Comparison of ENCODE assay signal across 8 cellular contexts in the genomic region with DNA sequence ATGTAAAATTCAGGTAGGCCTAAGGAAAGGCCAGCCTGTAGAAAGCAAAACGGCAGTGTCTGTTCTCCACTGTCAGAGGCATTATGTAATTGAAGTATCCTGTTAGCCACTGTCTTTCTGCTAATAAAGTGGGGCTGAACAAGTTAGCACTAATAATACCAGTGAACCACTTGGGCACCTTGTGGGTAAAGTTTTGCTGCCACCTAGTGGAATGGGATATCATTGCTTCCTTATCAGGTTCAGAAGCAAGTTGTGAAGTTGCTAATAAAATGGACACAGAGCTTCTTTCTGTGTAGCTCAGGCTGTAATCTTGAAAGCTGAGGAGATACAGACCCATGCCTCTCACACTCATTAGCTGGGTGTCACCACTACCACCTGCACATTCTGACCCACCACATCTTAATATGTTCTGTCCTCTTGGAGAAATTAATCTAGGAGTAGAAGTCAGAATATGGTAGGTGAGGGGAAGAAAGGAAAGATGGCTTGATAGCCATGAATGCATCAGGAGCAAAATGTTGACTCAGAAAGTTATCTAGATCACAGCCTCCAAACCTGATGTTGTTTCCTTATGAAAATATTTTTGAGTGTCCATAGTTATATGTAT.
DNase-seq lines count a peak whose midpoint lies in the region; FAIRE-seq and TF ChIP-seq lines count a peak whose summit lies in the region.

No MANE protein-coding gene starts in this region.

- peak; percentile 92 for FAIRE-seq in G401.6 (lab: Jason Lieb, UNC)

- H3K9me3 ChIP-seq in SK-N-MC (ENCODE audit: low read depth, low read length): no peaks in the 10 kb centered on the region

- DNase-seq in H4 (ENCODE audit: low spot score): peak; percentile 88
- DNase-seq in NCI-H1092 treated with DMSO at 0.1 percent for 48 hours (lab: John Stamatoyannopoulos, UW): peak; percentile 80
- DNase-seq in SK-N-MC (ENCODE audit: low read depth, low spot score): peak; percentile 83
- peak; percentile 89 for DNase-seq in cardiac fibroblast (ENCODE audit: low read depth in 2 of 2)
- DNase-seq in kidney epithelial cell (ENCODE audit: low read depth): peak; percentile 35
- peak; percentile 14 to 22 for DNase-seq in stimulated activated CD8-positive, alpha-beta memory T cell treated with anti-CD3 and anti-CD28 coated beads, Interleukin-4, amount 100 ng/mL, for 1 hour (ENCODE audit: low read depth in 2 of 2, low spot score in 1 of 2)
- DNase-seq in activated CD8-positive, alpha-beta memory T cell treated with anti-CD3 and anti-CD28 coated beads, Interleukin-2, amount 50 U/mL, for 48 hours: no peak

- H3K4me3 ChIP-seq in SK-N-MC: no peak overlapping the region
- H3K4me3 ChIP-seq in cardiac fibroblast (replicated peaks in 1 of 2; ENCODE audit: low read depth in 2 of 2, low read length in 2 of 2): no peak overlapping the region
- no peak overlapping the region for H3K4me3 ChIP-seq in kidney epithelial cell (ENCODE audit: low read depth, low read length)

- TF ChIP-seq CTCF in cardiac fibroblast (IDR thresholded peaks at IDR 0.05; ENCODE audit: low read depth, low read length): peak; percentile 81
- peak; percentile 73 for TF ChIP-seq CTCF in kidney epithelial cell (IDR thresholded peaks at IDR 0.05; ENCODE audit: insufficient read depth, low read length, poor library complexity, severe bottlenecking)

- H3K27ac ChIP-seq in SK-N-MC: no peak overlapping the region

- peaks cover 2% of the 10 kb centered on the region for H3K27me3 ChIP-seq in kidney epithelial cell (ENCODE audit: control insufficient read depth, insufficient read depth, low read length)

- no peaks in the 10 kb centered on the region for H3K36me3 ChIP-seq in SK-N-MC (ENCODE audit: insufficient read depth, low read length)
- H3K36me3 ChIP-seq in kidney epithelial cell (ENCODE audit: control insufficient read depth, insufficient read depth, low read length): no peaks in the 10 kb centered on the region

- no peak overlapping the region for H3K9ac ChIP-seq in SK-N-MC (ENCODE audit: insufficient read length)
